8 cellular contexts compared by ENCODE assay signal in genomic region chr13:94435604-94436226, GRCh38. TPM values are rescaled to one million over a fixed set of nuclear protein-coding genes. Genes with fewer than 3 reads are reported as not detected.
A peak's percentile ranks its signal among the peaks of the same experiment; 100 is the strongest.
DNase-seq lines count a peak whose midpoint lies in the region; ATAC-seq, FAIRE-seq and TF ChIP-seq lines count a peak whose summit lies in the region.

No MANE protein-coding gene starts in this region.

- no peak overlapping the region for H3K27ac Mint-ChIP-seq in brain

- peak; percentile 77 for FAIRE-seq in kidney (lab: Jason Lieb, UNC)

- H3K4me3 ChIP-seq in AG10803 (ENCODE audit: low read length) (no peak overlapping the region), kidney (ENCODE audit: low read length in 2 of 2) (no peak overlapping the region), tibial nerve (no peak overlapping the region)

- ATAC-seq in GM18499 (IDR thresholded peaks at IDR 0.05; ENCODE audit: insufficient read depth, unreplicated experiment): peak; percentile 45
- peak; percentile 57 for ATAC-seq in HG03439 (IDR thresholded peaks at IDR 0.05; ENCODE audit: unreplicated experiment)
- ATAC-seq in GM18873 (IDR thresholded peaks at IDR 0.05; ENCODE audit: low FRiP score, unreplicated experiment): no peak

- no peaks in the 10 kb centered on the region for H3K9me3 ChIP-seq in kidney (ENCODE audit: control insufficient read depth in 1 of 2, low read length in 2 of 2)
- H3K9me3 ChIP-seq in tibial nerve: no peaks in the 10 kb centered on the region

- no peaks in the 10 kb centered on the region for H3K4me1 ChIP-seq in kidney (ENCODE audit: control insufficient read depth in 1 of 2, insufficient read depth in 1 of 2, low read depth in 1 of 2, low read length in 2 of 2)
- H3K4me1 ChIP-seq in tibial nerve: peaks cover 0 to 4% (median 0%) of the 10 kb centered on the region in 4 donors

- no peak overlapping the region for H3K9ac ChIP-seq in kidney (ENCODE audit: low read length in 2 of 2)

- H3K9me3 Mint-ChIP-seq in brain: peaks cover 0 to 4% (median 0%) of the 10 kb centered on the region in 5 experiments

- DNase-seq in AG10803 (ENCODE audit: low read depth) (peak; percentile 59), NCI-H526 (lab: John Stamatoyannopoulos, UW) (peak; percentile 84 to 93), kidney (no peak), tibial nerve (ENCODE audit: low spot score in 2 of 2) (no peak)

- no peak for TF ChIP-seq POLR2A in tibial nerve (IDR thresholded peaks at IDR 0.05)

- H3K4me1 Mint-ChIP-seq in brain: peaks cover 30% of the 10 kb centered on the region

- H3K36me3 ChIP-seq in kidney (ENCODE audit: control insufficient read depth in 1 of 2, insufficient read depth in 2 of 2, low read length in 2 of 2) (no peaks in the 10 kb centered on the region), tibial nerve (no peaks in the 10 kb centered on the region)

- intact Hi-C loops in kidney (cut with DNase I): loop anchor here (10.0 kb wide), 1 partner anchor 179 kb away; no protein-coding TSS in a partner anchor

- H3K27ac ChIP-seq in kidney (ENCODE audit: low read depth in 2 of 2, low read length in 2 of 2): no peak overlapping the region
- H3K27ac ChIP-seq in tibial nerve: no peak overlapping the region

- no peak overlapping the region for H3K4me3 Mint-ChIP-seq in brain

- peak; percentile 76 for TF ChIP-seq CTCF in AG10803 (conservative IDR thresholded peaks at IDR 0.05; ENCODE audit: low read length)
- TF ChIP-seq CTCF in brain (conservative IDR thresholded peaks at IDR 0.05): peak; percentile 80 to 83
- peak; percentile 55 for TF ChIP-seq CTCF in kidney (IDR thresholded peaks at IDR 0.05; ENCODE audit: borderline replicate concordance, extremely low read depth, insufficient read depth)
- TF ChIP-seq CTCF in tibial nerve (IDR thresholded peaks at IDR 0.05): peak; percentile 47 to 73 (median 61)

- TF ChIP-seq EP300 in tibial nerve (IDR thresholded peaks at IDR 0.05): no peak

- H3K36me3 Mint-ChIP-seq in brain: no peaks in the 10 kb centered on the region

- WGBS in tibial nerve, 2 donors: 38 to 39% methylated on average over 4 of the region's 4 CpGs

- H3K27me3 Mint-ChIP-seq in brain: peaks cover 3% of the 10 kb centered on the region

- H3K27me3 ChIP-seq in tibial nerve: no peaks in the 10 kb centered on the region

RNA-seq across cellular contexts. Expression of gene DCT, which starts 43.8 kb away (rescaled TPM):
- polyA plus RNA-seq in brain (ENCODE audit: insufficient read depth, low read depth, low replicate concordance): 0.31 TPM
- 0.13 TPM for total RNA-seq in kidney
- polyA plus RNA-seq in kidney (ENCODE audit: insufficient read depth, low read depth, low replicate concordance): 0.11 TPM
- total RNA-seq in tibial nerve: 1 to 10 TPM in 1 of 4 donors, under 1 TPM in 3; 0.30 to 3.9 (median 0.61) TPM

Comparison
In these comparisons a context has a peak if more than half of its experiments do, and no peak if none do; other contexts are left out.
1. DNase-seq: peak in AG10803 (single experiment) and NCI-H526 (2 of 2); none in kidney (single experiment) and tibial nerve (0 of 2).
2. Peak in every context shown above with its lines, with median percentiles within 50 percentile points of each other: CTCF ChIP-seq.